ENCODE assay signal across 1 cellular context in the genomic region with DNA sequence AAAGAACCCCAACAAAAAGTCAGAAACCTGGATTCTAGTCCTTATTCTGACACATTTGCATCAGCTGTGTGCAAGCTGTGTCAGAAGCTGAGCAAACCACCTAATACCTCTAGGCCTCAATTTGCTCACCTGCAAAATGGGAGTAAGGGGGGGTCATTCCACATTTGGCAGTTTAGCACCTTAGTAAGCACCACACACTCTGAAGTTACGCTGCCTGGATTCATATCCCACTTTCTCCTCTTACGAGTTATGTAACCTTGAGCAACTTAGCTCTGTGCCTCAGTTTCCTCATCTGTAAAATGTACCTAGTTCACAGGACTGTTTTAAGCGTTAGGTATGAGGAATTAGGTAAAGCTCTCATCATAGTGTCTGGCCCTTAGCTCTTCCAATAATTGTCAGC.
TF ChIP-seq lines count a peak whose summit lies in the region.

No MANE protein-coding gene starts in this region.

TF ChIP-seq in A549, 52 proteins besides CTCF, POLR2A, EP300 and RAD21 (continued from another document):
- TF ChIP-seq, protein P1, sequence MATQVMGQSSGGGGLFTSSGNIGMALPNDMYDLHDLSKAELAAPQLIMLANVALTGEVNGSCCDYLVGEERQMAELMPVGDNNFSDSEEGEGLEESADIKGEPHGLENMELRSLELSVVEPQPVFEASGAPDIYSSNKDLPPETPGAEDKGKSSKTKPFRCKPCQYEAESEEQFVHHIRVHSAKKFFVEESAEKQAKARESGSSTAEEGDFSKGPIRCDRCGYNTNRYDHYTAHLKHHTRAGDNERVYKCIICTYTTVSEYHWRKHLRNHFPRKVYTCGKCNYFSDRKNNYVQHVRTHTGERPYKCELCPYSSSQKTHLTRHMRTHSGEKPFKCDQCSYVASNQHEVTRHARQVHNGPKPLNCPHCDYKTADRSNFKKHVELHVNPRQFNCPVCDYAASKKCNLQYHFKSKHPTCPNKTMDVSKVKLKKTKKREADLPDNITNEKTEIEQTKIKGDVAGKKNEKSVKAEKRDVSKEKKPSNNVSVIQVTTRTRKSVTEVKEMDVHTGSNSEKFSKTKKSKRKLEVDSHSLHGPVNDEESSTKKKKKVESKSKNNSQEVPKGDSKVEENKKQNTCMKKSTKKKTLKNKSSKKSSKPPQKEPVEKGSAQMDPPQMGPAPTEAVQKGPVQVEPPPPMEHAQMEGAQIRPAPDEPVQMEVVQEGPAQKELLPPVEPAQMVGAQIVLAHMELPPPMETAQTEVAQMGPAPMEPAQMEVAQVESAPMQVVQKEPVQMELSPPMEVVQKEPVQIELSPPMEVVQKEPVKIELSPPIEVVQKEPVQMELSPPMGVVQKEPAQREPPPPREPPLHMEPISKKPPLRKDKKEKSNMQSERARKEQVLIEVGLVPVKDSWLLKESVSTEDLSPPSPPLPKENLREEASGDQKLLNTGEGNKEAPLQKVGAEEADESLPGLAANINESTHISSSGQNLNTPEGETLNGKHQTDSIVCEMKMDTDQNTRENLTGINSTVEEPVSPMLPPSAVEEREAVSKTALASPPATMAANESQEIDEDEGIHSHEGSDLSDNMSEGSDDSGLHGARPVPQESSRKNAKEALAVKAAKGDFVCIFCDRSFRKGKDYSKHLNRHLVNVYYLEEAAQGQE (IDR thresholded peaks at IDR 0.05), result no peak
- TF ChIP-seq JUNB (IDR thresholded peaks at IDR 0.05), result no peak
- no peak for TF ChIP-seq CHD2 (IDR thresholded peaks at IDR 0.05; ENCODE audit: low read length, partially characterized antibody)
- TF ChIP-seq ZC3H11A (IDR thresholded peaks at IDR 0.05), result no peak
- TF ChIP-seq, protein P2, sequence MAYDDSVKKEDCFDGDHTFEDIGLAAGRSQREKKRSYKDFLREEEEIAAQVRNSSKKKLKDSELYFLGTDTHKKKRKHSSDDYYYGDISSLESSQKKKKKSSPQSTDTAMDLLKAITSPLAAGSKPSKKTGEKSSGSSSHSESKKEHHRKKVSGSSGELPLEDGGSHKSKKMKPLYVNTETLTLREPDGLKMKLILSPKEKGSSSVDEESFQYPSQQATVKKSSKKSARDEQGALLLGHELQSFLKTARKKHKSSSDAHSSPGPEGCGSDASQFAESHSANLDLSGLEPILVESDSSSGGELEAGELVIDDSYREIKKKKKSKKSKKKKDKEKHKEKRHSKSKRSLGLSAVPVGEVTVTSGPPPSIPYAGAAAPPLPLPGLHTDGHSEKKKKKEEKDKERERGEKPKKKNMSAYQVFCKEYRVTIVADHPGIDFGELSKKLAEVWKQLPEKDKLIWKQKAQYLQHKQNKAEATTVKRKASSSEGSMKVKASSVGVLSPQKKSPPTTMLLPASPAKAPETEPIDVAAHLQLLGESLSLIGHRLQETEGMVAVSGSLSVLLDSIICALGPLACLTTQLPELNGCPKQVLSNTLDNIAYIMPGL (CRISPR knock-in tag; IDR thresholded peaks at IDR 0.05; ENCODE audit: borderline replicate concordance), result no peak
- no peak for TF ChIP-seq NFE2L2 (conservative IDR thresholded peaks at IDR 0.05; ENCODE audit: low read length)
